In the genomic region with DNA sequence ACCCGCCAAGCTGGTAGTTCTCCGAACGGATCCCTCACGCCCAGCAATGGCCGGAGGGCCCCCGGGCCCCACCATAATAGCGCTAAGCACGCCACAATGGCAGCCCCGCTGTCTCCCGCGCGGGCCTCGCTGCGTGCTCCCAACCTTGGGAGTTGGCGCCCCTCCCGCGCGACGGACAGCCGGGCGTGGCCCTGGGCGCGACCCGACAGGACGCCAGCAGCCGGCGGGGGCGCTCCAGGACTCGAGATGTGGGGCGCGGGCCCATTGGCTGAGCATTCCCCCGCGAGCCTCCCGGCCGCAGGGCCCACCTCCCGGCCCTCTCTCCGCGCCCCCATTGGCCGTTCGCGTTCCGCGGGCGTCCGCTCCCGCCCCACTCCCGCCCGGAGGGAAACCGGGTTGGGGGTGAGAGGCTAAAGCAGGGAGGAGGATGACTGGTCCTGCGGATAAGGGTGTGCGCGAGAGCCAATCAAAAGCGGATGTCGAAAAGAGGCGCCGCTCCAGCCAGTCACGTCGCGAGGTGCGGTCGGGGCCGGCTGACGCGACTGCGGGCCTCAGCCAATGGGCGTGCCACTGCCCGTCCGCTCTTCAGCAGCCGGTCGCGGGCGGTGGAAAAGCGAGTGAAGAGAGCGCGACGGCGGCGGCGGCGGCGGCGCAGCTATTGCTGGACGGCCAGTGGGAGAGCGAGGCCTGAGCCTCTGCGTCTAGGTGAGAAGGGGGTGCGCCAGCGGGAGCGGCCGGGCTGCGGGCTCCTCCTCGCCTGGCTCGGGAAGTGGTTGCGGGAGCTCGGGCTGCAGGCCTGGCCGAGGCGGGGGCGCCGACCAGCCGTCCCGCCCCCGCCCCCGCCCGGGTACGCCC, we compare ENCODE assay signal across 8 cellular contexts. TPM values are rescaled to one million over a fixed set of nuclear protein-coding genes. Genes with fewer than 3 reads are reported as not detected.
DNase-seq lines count a peak whose midpoint lies in the region; ATAC-seq, FAIRE-seq and TF ChIP-seq lines count a peak whose summit lies in the region.

A gene with protein sequence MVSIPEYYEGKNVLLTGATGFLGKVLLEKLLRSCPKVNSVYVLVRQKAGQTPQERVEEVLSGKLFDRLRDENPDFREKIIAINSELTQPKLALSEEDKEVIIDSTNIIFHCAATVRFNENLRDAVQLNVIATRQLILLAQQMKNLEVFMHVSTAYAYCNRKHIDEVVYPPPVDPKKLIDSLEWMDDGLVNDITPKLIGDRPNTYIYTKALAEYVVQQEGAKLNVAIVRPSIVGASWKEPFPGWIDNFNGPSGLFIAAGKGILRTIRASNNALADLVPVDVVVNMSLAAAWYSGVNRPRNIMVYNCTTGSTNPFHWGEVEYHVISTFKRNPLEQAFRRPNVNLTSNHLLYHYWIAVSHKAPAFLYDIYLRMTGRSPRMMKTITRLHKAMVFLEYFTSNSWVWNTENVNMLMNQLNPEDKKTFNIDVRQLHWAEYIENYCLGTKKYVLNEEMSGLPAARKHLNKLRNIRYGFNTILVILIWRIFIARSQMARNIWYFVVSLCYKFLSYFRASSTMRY (plus strand): TSS at position 567 of the 855 bp plus-strand sequence. CDS start 26,098 bp downstream, outside the sequence.

- peak; percentile 96 for DNase-seq in NCI-H1694 treated with DMSO at 0.1 percent for 48 hours (lab: John Stamatoyannopoulos, UW)
- DNase-seq in T-helper 2 cell = peak; percentile 89 to 100 (median 95)
- peak; percentile 97 for DNase-seq in left ventricle myocardium inferior
- peak; percentile 98 for DNase-seq in psoas muscle
- peak; percentile 97 for DNase-seq in urothelium cell line (ENCODE audit: low spot score)

- H3K27me3 ChIP-seq in left ventricle myocardium inferior (ENCODE audit: low read depth) = no peaks in the 10 kb centered on the region
- no peaks in the 10 kb centered on the region for H3K27me3 ChIP-seq in psoas muscle (ENCODE audit: insufficient read depth in 3 of 3, low read length in 2 of 3)

- intact Hi-C loops in left ventricle myocardium inferior (cut with micrococcal nuclease) (no loop called here), psoas muscle (cut with DNase I) (no loop called here)

- WGBS in psoas muscle, 3 donors = 0 to 1% (median 1%) methylated on average over 62 to 104 of the region's 104 CpGs

- H3K36me3 ChIP-seq in left ventricle myocardium inferior (no peaks in the 10 kb centered on the region), psoas muscle (ENCODE audit: insufficient read depth in 1 of 2, low read depth in 1 of 2) (no peaks in the 10 kb centered on the region)

- H3K4me3 ChIP-seq in left ventricle myocardium inferior (peak within 1 kb of the TSS; percentile 85), psoas muscle (peak within 1 kb of the TSS; percentile 98)

- peak within 1 kb of the TSS; percentile 78 for H3K27ac ChIP-seq in angular gyrus (ENCODE audit: low read depth, low read length)
- H3K27ac ChIP-seq in left ventricle myocardium inferior (replicated peaks) = peak within 1 kb of the TSS; percentile 91
- H3K27ac ChIP-seq in psoas muscle = peak within 1 kb of the TSS; percentile 89

- ATAC-seq in GM18498 (IDR thresholded peaks at IDR 0.05; ENCODE audit: unreplicated experiment) = peak; percentile 90
- peak; percentile 89 for ATAC-seq in HG02885 (IDR thresholded peaks at IDR 0.05; ENCODE audit: poor library complexity, unreplicated experiment)
- ATAC-seq in psoas muscle = peak; percentile 97 to 99 (median 98)

- peak; percentile 90 for FAIRE-seq in urothelium cell line (lab: Jason Lieb, UNC)

- H3K9me3 ChIP-seq in left ventricle myocardium inferior (replicated peaks) = no peaks in the 10 kb centered on the region
- H3K9me3 ChIP-seq in psoas muscle = no peaks in the 10 kb centered on the region

- H3K4me1 ChIP-seq in left ventricle myocardium inferior = peaks cover 40% of the 10 kb centered on the region
- H3K4me1 ChIP-seq in psoas muscle = peaks cover 13% of the 10 kb centered on the region

- TF ChIP-seq CTCF in left ventricle myocardium inferior (IDR thresholded peaks at IDR 0.05; ENCODE audit: borderline replicate concordance) (peak; percentile 76), psoas muscle (IDR thresholded peaks at IDR 0.05) (peak; percentile 57)

RNA-seq across cellular contexts. Expression of the gene that starts here (rescaled TPM):
- 35.1 TPM for total RNA-seq in left ventricle myocardium inferior
- 10 to 100 TPM; 23.8 to 35.4 (median 25.3) TPM for total RNA-seq in psoas muscle
- polyA plus RNA-seq in psoas muscle = 10 to 100 TPM; 10.2 to 23.7 (median 17.2) TPM

Comparison
In these comparisons a context has a peak if more than half of its experiments do, and no peak if none do; other contexts are left out.
1. Peak in every context shown above with its lines: DNase-seq, ATAC-seq, H3K4me3 ChIP-seq and H3K27ac ChIP-seq.